Comparison of ENCODE assay signal across 8 cellular contexts in the genomic region with DNA sequence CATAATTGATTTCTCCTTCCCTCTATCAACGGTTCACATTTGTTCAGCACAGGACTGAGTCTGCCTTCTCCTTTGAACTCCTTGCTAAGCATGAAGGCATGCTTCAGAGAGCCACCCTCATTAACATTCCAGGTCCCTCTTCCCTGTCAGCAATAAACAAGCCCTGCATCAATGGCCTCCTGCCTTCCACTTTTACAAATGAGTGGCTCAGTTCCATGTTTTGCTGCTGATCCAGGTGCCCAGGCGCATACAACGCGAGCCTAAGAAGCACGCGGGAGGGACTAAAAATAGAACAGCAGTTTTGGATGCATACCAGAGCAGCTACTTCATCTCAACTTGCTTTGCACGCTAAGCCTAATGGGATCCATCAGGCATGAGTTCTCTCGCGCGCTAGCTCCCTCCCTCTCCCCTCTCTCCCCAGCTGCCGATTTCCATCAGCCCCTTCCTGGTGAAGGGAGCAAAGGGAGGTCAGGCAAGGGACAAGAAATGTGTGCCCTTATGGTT. TPM values are rescaled to one million over a fixed set of nuclear protein-coding genes. Genes with fewer than 3 reads are reported as not detected.
DNase-seq lines count a peak whose midpoint lies in the region; ATAC-seq and TF ChIP-seq lines count a peak whose summit lies in the region.

No MANE protein-coding gene starts in this region.

- H3K4me3 ChIP-seq in PC-3 (ENCODE audit: low read length) (no peak overlapping the region), esophagus muscularis mucosa (peak overlapping the region; percentile 7 to 26 (median 16)), muscle layer of duodenum (ENCODE audit: low read depth in 1 of 2, low read length in 2 of 2) (peak overlapping the region in 1 of 2 donors; percentile 9)

- no peak overlapping the region for H3K14ac ChIP-seq in H9 (ENCODE audit: insufficient read depth, low read length)

- H3K4me3 Mint-ChIP-seq in H9: peak overlapping the region in 1 of 2 experiments; percentile 30; a peak in 3 of 5 replicates

- no peak overlapping the region for H2BK15ac ChIP-seq in H9 (ENCODE audit: low read depth, low read length)

- peaks cover 37 to 44% of the 10 kb centered on the region in 2 experiments for H3K4me1 Mint-ChIP-seq in H9

- H3K27me3 ChIP-seq in H9 (ENCODE audit: insufficient read depth, low read length) (no peaks in the 10 kb centered on the region), PC-3 (ENCODE audit: low read length) (no peaks in the 10 kb centered on the region), esophagus muscularis mucosa (no peaks in the 10 kb centered on the region), muscle layer of duodenum (ENCODE audit: low read depth, low read length) (no peaks in the 10 kb centered on the region)

- H3T11ph ChIP-seq in H9 (ENCODE audit: low read length): no peak overlapping the region

- no peak for TF ChIP-seq CTCF in H9 (conservative IDR thresholded peaks at IDR 0.05)
- no peak for TF ChIP-seq CTCF in PC-3 (conservative IDR thresholded peaks at IDR 0.05; ENCODE audit: low read depth, low read length)
- no peak for TF ChIP-seq CTCF in esophagus muscularis mucosa (IDR thresholded peaks at IDR 0.05)
- TF ChIP-seq CTCF in GM20000 (IDR thresholded peaks at IDR 0.05; ENCODE audit: extremely low read depth, missing control alignments): no peak

- H3K23ac ChIP-seq in H9 (ENCODE audit: insufficient read length, low read depth, low read length): no peak overlapping the region

- POLR2A ChIA-PET in PC-3 (lab: Charles Lee; ENCODE audit: unreplicated experiment): no interaction called here

- no CpG with 5 or more reads among the region's 11 CpGs for WGBS in H9 (ENCODE audit: extremely low coverage, insufficient read length, low lambda C conversion rate)
- WGBS in esophagus muscularis mucosa: 10% methylated on average over 11 of the region's 11 CpGs

- no peaks in the 10 kb centered on the region; a peak in 1 of 5 replicates for H3K9me3 Mint-ChIP-seq in H9

- H3K4me1 ChIP-seq in H9 (ENCODE audit: insufficient read depth, low read length): peaks cover 8% of the 10 kb centered on the region
- peaks cover 5% of the 10 kb centered on the region; the same call in 1 of the 2 replicates for H3K4me1 ChIP-seq in PC-3 (ENCODE audit: insufficient read depth, low read length)
- H3K4me1 ChIP-seq in esophagus muscularis mucosa: peaks cover 38 to 64% (median 62%) of the 10 kb centered on the region in 4 donors
- H3K4me1 ChIP-seq in muscle layer of duodenum (ENCODE audit: control insufficient read depth in 1 of 2, insufficient read depth in 2 of 2, low read length in 2 of 2): peaks cover 18% of the 10 kb centered on the region in 2 donors

- no peak for TF ChIP-seq POLR2A in esophagus muscularis mucosa (IDR thresholded peaks at IDR 0.05; ENCODE audit: low read depth)

- DNase-seq in H9 (peak; percentile 66), PC-3 (peak; percentile 25), esophagus muscularis mucosa (ENCODE audit: extremely low spot score) (peak; percentile 92), NCI-H748 treated with DMSO at 0.1 percent for 48 hours (lab: John Stamatoyannopoulos, UW) (no peak), GM20000 (ENCODE audit: low spot score) (no peak), 8988T (no peak)
- no peak for DNase-seq in activated CD4-positive, CD25-positive, alpha-beta regulatory T cell (lab: John Stamatoyannopoulos, UW)

- H3K27ac Mint-ChIP-seq in H9: peak overlapping the region; percentile 11 to 55 (median 32); a peak in 4 of 7 replicates

- H3K9ac ChIP-seq in H9 (ENCODE audit: extremely low read depth, insufficient read length, low read length): no peak overlapping the region
- H3K9ac ChIP-seq in PC-3 (ENCODE audit: low read length): no peak overlapping the region

- no peak for ATAC-seq in PC-3

- no peaks in the 10 kb centered on the region for H3K79me1 ChIP-seq in H9 (ENCODE audit: insufficient read depth, low read depth, low read length, poor library complexity, severe bottlenecking)

- H2AFZ ChIP-seq in H9 (ENCODE audit: low read length): no peak overlapping the region
- H2AFZ ChIP-seq in PC-3 (ENCODE audit: low read length): no peak overlapping the region

- no peak overlapping the region for H3K56ac ChIP-seq in H9 (ENCODE audit: insufficient read length, low read depth, low read length)

- H3K9me3 ChIP-seq in H9 (ENCODE audit: control insufficient read depth, low read depth, low read length) (no peaks in the 10 kb centered on the region), PC-3 (ENCODE audit: low read length) (no peaks in the 10 kb centered on the region), esophagus muscularis mucosa (no peaks in the 10 kb centered on the region), muscle layer of duodenum (ENCODE audit: control insufficient read depth in 1 of 2, low read length in 2 of 2) (no peaks in the 10 kb centered on the region)

- peak overlapping the region; percentile 31 for H4K5ac ChIP-seq in H9 (ENCODE audit: insufficient read length, low read depth, low read length)

- no peak overlapping the region for H3K27ac ChIP-seq in H9 (ENCODE audit: insufficient read length, low read depth, low read length)
- H3K27ac ChIP-seq in PC-3 (ENCODE audit: low read length): no peak overlapping the region
- H3K27ac ChIP-seq in esophagus muscularis mucosa (replicated peaks in 1 of 4): peak overlapping the region; percentile 76 to 81 (median 78)
- peak overlapping the region; percentile 54 for H3K27ac ChIP-seq in muscle layer of duodenum (ENCODE audit: low read length)

- no peak overlapping the region for H2AK5ac ChIP-seq in H9 (ENCODE audit: insufficient read length, low read length)

- H3K9me2 ChIP-seq in PC-3 (replicated peaks; ENCODE audit: low read length): no peaks in the 10 kb centered on the region

- H3K4ac ChIP-seq in H9 (ENCODE audit: low read depth, low read length): no peak overlapping the region

- no peaks in the 10 kb centered on the region for H3F3A ChIP-seq in PC-3 (ENCODE audit: low read length, unreplicated experiment)

- CTCF ChIA-PET in PC-3 (lab: Charles Lee): no interaction called here

- intact Hi-C loops in PC-3 (cut with micrococcal nuclease): no loop called here
- intact Hi-C loops in esophagus muscularis mucosa (cut with DNase I): loop anchor here (5.0 kb wide), 1 partner anchor 70 kb away; a partner anchor contains a TSS

- H3K4me2 ChIP-seq in H9 (ENCODE audit: insufficient read depth, insufficient read length, low read length) (peak overlapping the region; percentile 60), PC-3 (ENCODE audit: low read length) (no peak overlapping the region)

- no peak overlapping the region for H4K8ac ChIP-seq in H9 (replicated peaks; ENCODE audit: insufficient read length, low read depth, low read length)

- H3K79me2 ChIP-seq in H9 (ENCODE audit: insufficient read depth, low read length) (no peaks in the 10 kb centered on the region), PC-3 (ENCODE audit: low read length) (no peaks in the 10 kb centered on the region)

- no peak overlapping the region for H2BK20ac ChIP-seq in H9 (ENCODE audit: low read depth, low read length, poor library complexity, severe bottlenecking)

- no peaks in the 10 kb centered on the region for H3K27me3 Mint-ChIP-seq in H9 (ENCODE audit: low read depth)

- H3K36me3 ChIP-seq in PC-3 (ENCODE audit: low read depth, low read length): no peaks in the 10 kb centered on the region
- no peaks in the 10 kb centered on the region for H3K36me3 ChIP-seq in esophagus muscularis mucosa
- no peaks in the 10 kb centered on the region for H3K36me3 ChIP-seq in muscle layer of duodenum (ENCODE audit: control insufficient read depth in 1 of 2, insufficient read depth in 2 of 2, low read length in 2 of 2)

- H3K36me3 Mint-ChIP-seq in H9 (ENCODE audit: insufficient read depth in 1 of 3, low read depth in 3 of 3): no peaks in the 10 kb centered on the region; a peak in 1 of 7 replicates

- peak overlapping the region; percentile 41 for H3K18ac ChIP-seq in H9 (ENCODE audit: insufficient read length, low read depth, low read length)

- BruUV-seq in PC-3 (replicated peaks; lab: Mats Ljungman, UMichigan): no TSS peak

- H3K23me2 ChIP-seq in H9 (ENCODE audit: insufficient read length, low read depth, low read length, poor library complexity, severe bottlenecking): no peaks in the 10 kb centered on the region

- H4K91ac ChIP-seq in H9 (ENCODE audit: insufficient read length, low read depth, low read length): no peak overlapping the region

- no peak overlapping the region for H2BK120ac ChIP-seq in H9 (ENCODE audit: low read depth, low read length, poor library complexity, severe bottlenecking)

- no peak for TF ChIP-seq EP300 in esophagus muscularis mucosa (IDR thresholded peaks at IDR 0.05)

- H2BK12ac ChIP-seq in H9 (ENCODE audit: insufficient read length, low read depth, low read length): no peak overlapping the region

- H2BK5ac ChIP-seq in H9 (ENCODE audit: insufficient read length, low read length): no peak overlapping the region

- H4K20me1 ChIP-seq in H9 (ENCODE audit: control insufficient read depth, insufficient read depth, insufficient read length): peaks cover 2% of the 10 kb centered on the region
- H4K20me1 ChIP-seq in PC-3 (ENCODE audit: low read length): no peaks in the 10 kb centered on the region

RNA-seq across cellular contexts. Expression of a gene that starts 53.4 kb away (rescaled TPM):
- 14.4 and 14.7 TPM in 2 replicates for total RNA-seq in H9 (2021)
- total RNA-seq in PC-3 (2014; rRNA removed): 26.1 and 37.7 TPM in 2 replicates
- total RNA-seq in esophagus muscularis mucosa: 10 to 100 TPM; 16.6 to 37.1 (median 32.4) TPM

Comparison
In these comparisons a context has a peak if more than half of its experiments do, and no peak if none do; other contexts are left out.
1. DNase-seq: peak in H9 (single experiment), PC-3 (single experiment) and esophagus muscularis mucosa (single experiment); none in NCI-H748 treated with DMSO at 0.1 percent for 48 hours (single experiment), GM20000 (single experiment), activated CD4-positive, CD25-positive, alpha-beta regulatory T cell (0 of 4) and 8988T (single experiment).
2. H3K27ac ChIP-seq: peak in esophagus muscularis mucosa (4 of 4) and muscle layer of duodenum (single experiment); none in H9 (single experiment) and PC-3 (single experiment).